24 cellular contexts compared by ENCODE assay signal in the genomic region with DNA sequence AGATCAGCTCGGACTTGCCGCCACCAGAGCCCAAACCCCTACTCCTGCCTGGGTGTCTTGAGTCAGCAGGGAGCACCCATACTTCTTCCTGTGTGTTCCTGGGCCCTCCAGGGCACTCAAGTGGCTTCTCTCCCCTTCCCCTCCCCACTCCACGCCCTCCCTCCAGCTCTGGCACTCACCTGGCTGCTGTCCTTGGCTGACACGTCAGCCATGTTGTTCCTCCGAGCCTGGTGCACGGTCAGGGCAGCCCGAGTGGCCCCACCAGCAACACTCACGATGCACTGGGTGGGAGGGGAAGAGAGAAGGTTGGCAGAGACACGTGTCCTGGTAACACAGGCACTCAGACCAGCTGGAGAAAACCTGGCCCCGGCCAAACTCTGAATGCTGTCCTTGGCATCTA. TPM values are rescaled to one million over a fixed set of nuclear protein-coding genes. Genes with fewer than 3 reads are reported as not detected.
"Had no signal": no experiment of that assay in that cellular context is flagged by ENCODE, and none has a peak within 500 bp of the region (broad histone marks: within the 10 kb centered on the region; RNA-seq: fewer than 3 reads in every experiment).

No MANE protein-coding gene starts in this region.

- ATAC-seq: HepG2 had no signal

- H3K9me3 ChIP-seq: SK-N-SH had no signal

- DNase-seq: IMR-90, Kasumi-1, MM.1S, NCI-H1092 treated with DMSO at 0.1 percent for 48 hours, NCI-H1436, NCI-H187, NCI-H2029, NCI-H2081 treated with DMSO at 0.1 percent for 48 hours, NCI-H2171, NCI-H226, NCI-H446, NCI-H510A, NCI-H524 treated with DMSO at 0.1 percent for 48 hours, NCI-H69, NCI-H774, Right ventricle myocardium superior, RPMI8226, SIG-M5, SK-N-SH had no signal

- H3K27ac ChIP-seq: KMS-11 had no signal

RNA-seq across cellular contexts. Expression of a gene that starts 13.7 kb away (rescaled TPM):
- total RNA-seq: HT1080, IMR-90, Right ventricle myocardium superior had no signal
- polyA plus RNA-seq: IMR-90 had no signal

RNA-seq across cellular contexts. Expression of a gene that starts 31.0 kb away (rescaled TPM):
- total RNA-seq: HepG2, HT1080, IMR-90, M059J, Right ventricle myocardium superior, SK-MEL-5 had no signal
- polyA plus RNA-seq: HepG2, IMR-90, SK-N-SH had no signal
